8 cellular contexts compared by ENCODE assay signal in genomic region chr1:101232182-101232581, GRCh38. TPM values are rescaled to one million over a fixed set of nuclear protein-coding genes. Genes with fewer than 3 reads are reported as not detected.
DNase-seq lines count a peak whose midpoint lies in the region; ATAC-seq, FAIRE-seq and TF ChIP-seq lines count a peak whose summit lies in the region.
"Not testable (repeated sequence)": the region's sequence is repeated elsewhere in the genome, so short reads cannot be mapped to it uniquely, and the experiment has no call there.
"Had no signal": no experiment of that assay in that cellular context is flagged by ENCODE, and none has a peak within 500 bp of the region (broad histone marks: within the 10 kb centered on the region; RNA-seq: fewer than 3 reads in every experiment).

No MANE protein-coding gene starts in this region.

- not testable (repeated sequence) for H3K9me3 ChIP-seq in CD4-positive, alpha-beta memory T cell (ENCODE audit: control insufficient read depth in 1 of 2, low read length in 2 of 2); K562 (replicated peaks; ENCODE audit: control insufficient read depth, insufficient read depth, low read depth, low read length)

- H3K4me3 ChIP-seq in CD4-positive, alpha-beta memory T cell (ENCODE audit: low read length in 2 of 2); K562: not testable (repeated sequence)

- BruUV-seq in K562 (replicated peaks; lab: Mats Ljungman, UMichigan), result not testable (repeated sequence)

- not testable (repeated sequence) for H3K4me2 ChIP-seq in K562 (ENCODE audit: insufficient read depth, low read length)

- POLR2A ChIA-PET in CD4-positive, alpha-beta memory T cell (lab: Charles Lee; ENCODE audit: partially characterized antibody), result interaction anchor here (9.6 to 25.2 kb wide), 2 partner anchors 54 to 307 kb away, joined by 335 to 955 read pairs; no protein-coding TSS in a partner anchor
- POLR2A ChIA-PET in T-cell (lab: Charles Lee), result interaction anchor here in 1 of 2 donors (0.6 kb wide), 1 partner anchor 128 kb away, joined by 3 read pairs; no protein-coding TSS in a partner anchor
- POLR2A ChIA-PET in activated CD4-positive, alpha-beta memory T cell treated with anti-CD3 and anti-CD28 coated beads for 36 hours (lab: Charles Lee), result interaction anchor here (1.3 kb wide), 1 partner anchor 33 kb away, joined by 3 read pairs; no protein-coding TSS in a partner anchor
- POLR2A ChIA-PET in K562 (lab: Yijun Ruan, JAX); naive thymus-derived CD8-positive, alpha-beta T cell (lab: Charles Lee): not testable (repeated sequence)

- FAIRE-seq in K562 (lab: Jason Lieb, UNC), result not testable (repeated sequence)

- in situ Hi-C loops in K562 (cut with MboI), result not testable (repeated sequence)

- not testable (repeated sequence) for H2AFZ ChIP-seq in K562 (ENCODE audit: low read depth, low read length)

- H3K4me1 Mint-ChIP-seq in CD4-positive, alpha-beta memory T cell, result peaks cover 38 to 84% (median 54%) of the 10 kb centered on the region in 4 donors
- H3K4me1 Mint-ChIP-seq in T-cell, result peaks cover 29 to 71% (median 53%) of the 10 kb centered on the region in 3 donors
- H3K4me1 Mint-ChIP-seq in activated CD4-positive, alpha-beta memory T cell treated with anti-CD3 and anti-CD28 coated beads for 36 hours (ENCODE audit: low read depth), result peaks cover 67% of the 10 kb centered on the region
- peaks cover 43% of the 10 kb centered on the region for H3K4me1 Mint-ChIP-seq in activated T-helper 17 cell treated with anti-CD3 and anti-CD28 coated beads, Interleukin-2, amount 50 U/mL, for 72 hours
- H3K4me1 Mint-ChIP-seq in naive thymus-derived CD8-positive, alpha-beta T cell, result peaks cover 26 to 48% (median 39%) of the 10 kb centered on the region in 4 donors
- peaks cover 51% of the 10 kb centered on the region for H3K4me1 Mint-ChIP-seq in stimulated activated naive CD8-positive, alpha-beta T cell treated with anti-CD3 and anti-CD28 coated beads, Interleukin-15, Interleukin-2, amounts not matched to agents 100 ng/mL and 50 ng/mL, for 24 hours (ENCODE audit: low read depth)

- not testable (repeated sequence) for H4K20me1 ChIP-seq in K562 (replicated peaks; ENCODE audit: control insufficient read depth, insufficient read depth, low read length)

- TF ChIP-seq POLR2A in K562 (conservative IDR thresholded peaks at IDR 0.05), result not testable (repeated sequence)

- peak overlapping the region; percentile 3 to 91 (median 48) for H3K27ac Mint-ChIP-seq in CD4-positive, alpha-beta memory T cell
- H3K27ac Mint-ChIP-seq in T-cell, result peak overlapping the region; percentile 73 to 90
- peak overlapping the region; percentile 48 for H3K27ac Mint-ChIP-seq in activated CD4-positive, alpha-beta memory T cell treated with anti-CD3 and anti-CD28 coated beads for 36 hours
- not testable (repeated sequence) for H3K27ac Mint-ChIP-seq in activated T-helper 17 cell treated with anti-CD3 and anti-CD28 coated beads, Interleukin-2, amount 50 U/mL, for 72 hours
- H3K27ac Mint-ChIP-seq in naive thymus-derived CD8-positive, alpha-beta T cell, result peak overlapping the region in 7 of 10 donors; percentile 5 to 96 (median 49)
- H3K27ac Mint-ChIP-seq in stimulated activated naive CD8-positive, alpha-beta T cell treated with anti-CD3 and anti-CD28 coated beads, Interleukin-15, Interleukin-2, amounts not matched to agents 100 ng/mL and 50 ng/mL, for 24 hours, result peak overlapping the region; percentile 51

- peaks cover 24 to 26% of the 10 kb centered on the region in 2 donors for H3K36me3 Mint-ChIP-seq in CD4-positive, alpha-beta memory T cell
- peaks cover 15% of the 10 kb centered on the region for H3K36me3 Mint-ChIP-seq in T-cell
- peaks cover 50% of the 10 kb centered on the region for H3K36me3 Mint-ChIP-seq in activated CD4-positive, alpha-beta memory T cell treated with anti-CD3 and anti-CD28 coated beads for 36 hours
- peaks cover 25% of the 10 kb centered on the region for H3K36me3 Mint-ChIP-seq in activated T-helper 17 cell treated with anti-CD3 and anti-CD28 coated beads, Interleukin-2, amount 50 U/mL, for 72 hours (ENCODE audit: low read depth)
- not testable (repeated sequence) for H3K36me3 Mint-ChIP-seq in naive thymus-derived CD8-positive, alpha-beta T cell
- H3K36me3 Mint-ChIP-seq in stimulated activated naive CD8-positive, alpha-beta T cell treated with anti-CD3 and anti-CD28 coated beads, Interleukin-15, Interleukin-2, amounts not matched to agents 100 ng/mL and 50 ng/mL, for 24 hours (ENCODE audit: low read depth), result peaks cover 16% of the 10 kb centered on the region

- not testable (repeated sequence) for ATAC-seq in T-cell (replicated peaks in 1 of 4); activated T-helper 17 cell treated with anti-CD3 and anti-CD28 coated beads, Interleukin-2, amount 50 U/mL, for 72 hours (replicated peaks); K562; naive thymus-derived CD8-positive, alpha-beta T cell

- not testable (repeated sequence) for H3K9me1 ChIP-seq in K562 (ENCODE audit: control insufficient read depth, insufficient read depth, low read length)

- H3K79me2 ChIP-seq in K562 (ENCODE audit: control insufficient read depth, insufficient read depth, low read length), result not testable (repeated sequence)

- H3K27ac ChIP-seq in CD4-positive, alpha-beta memory T cell (ENCODE audit: low read depth, low read length); K562 (ENCODE audit: extremely low read depth, low read depth, low read length): not testable (repeated sequence)

- not testable (repeated sequence) for H3K27me3 Mint-ChIP-seq in CD4-positive, alpha-beta memory T cell; T-cell; activated CD4-positive, alpha-beta memory T cell treated with anti-CD3 and anti-CD28 coated beads for 36 hours; activated T-helper 17 cell treated with anti-CD3 and anti-CD28 coated beads, Interleukin-2, amount 50 U/mL, for 72 hours; naive thymus-derived CD8-positive, alpha-beta T cell; stimulated activated naive CD8-positive, alpha-beta T cell treated with anti-CD3 and anti-CD28 coated beads, Interleukin-15, Interleukin-2, amounts not matched to agents 100 ng/mL and 50 ng/mL, for 24 hours

- not testable (repeated sequence) for H3K9ac ChIP-seq in K562 (ENCODE audit: insufficient read depth in 1 of 2, low read depth in 2 of 2, low read length in 2 of 2)

- not testable (repeated sequence) for H3K27me3 ChIP-seq in CD4-positive, alpha-beta memory T cell (ENCODE audit: insufficient read depth, low read length)
- H3K27me3 ChIP-seq in K562 (ENCODE audit: control insufficient read depth in 2 of 2, insufficient read depth in 2 of 2, low read length in 2 of 2), result peaks cover 0 to 14% of the 10 kb centered on the region in 2 experiments; a peak in 2 of 5 replicates

- not testable (repeated sequence) for DNase-seq in CD4-positive, alpha-beta memory T cell; T-cell; activated CD4-positive, alpha-beta memory T cell treated with anti-CD3 and anti-CD28 coated beads for 36 hours; K562 (ENCODE audit: extremely low read depth in 1 of 4, low spot score in 3 of 4); naive thymus-derived CD8-positive, alpha-beta T cell

- H3K9me3 Mint-ChIP-seq in CD4-positive, alpha-beta memory T cell, result peaks cover 0 to 12% (median 1%) of the 10 kb centered on the region in 8 donors
- not testable (repeated sequence) for H3K9me3 Mint-ChIP-seq in T-cell; activated CD4-positive, alpha-beta memory T cell treated with anti-CD3 and anti-CD28 coated beads for 36 hours; activated T-helper 17 cell treated with anti-CD3 and anti-CD28 coated beads, Interleukin-2, amount 50 U/mL, for 72 hours; naive thymus-derived CD8-positive, alpha-beta T cell; stimulated activated naive CD8-positive, alpha-beta T cell treated with anti-CD3 and anti-CD28 coated beads, Interleukin-15, Interleukin-2, amounts not matched to agents 100 ng/mL and 50 ng/mL, for 24 hours

- not testable (repeated sequence) for TF ChIP-seq CTCF in K562 (IDR thresholded peaks at IDR 0.05 in 2 of 3, conservative IDR thresholded peaks at IDR 0.05 in 1 of 3; ENCODE audit: insufficient read depth in 2 of 3, low read depth in 1 of 3, low read length in 3 of 3)

- TF ChIP-seq RAD21 in K562 (CRISPR knock-in tag; conservative IDR thresholded peaks at IDR 0.05 in 1 of 2, IDR thresholded peaks at IDR 0.05 in 1 of 2), result not testable (repeated sequence)

- intact Hi-C loops in CD4-positive, alpha-beta memory T cell (cut with micrococcal nuclease); activated CD4-positive, alpha-beta memory T cell treated with anti-CD3 and anti-CD28 coated beads for 36 hours (cut with micrococcal nuclease); K562 (cut with micrococcal nuclease): not testable (repeated sequence)

- not testable (repeated sequence) for TF ChIP-seq EP300 in K562 (IDR thresholded peaks at IDR 0.05; ENCODE audit: low read length)

- CTCF ChIA-PET in CD4-positive, alpha-beta memory T cell (lab: Charles Lee; ENCODE audit: partially characterized antibody), result interaction anchor here (10.2 to 17.2 kb wide), 2 partner anchors 57 to 308 kb away, joined by 129 to 442 read pairs; no protein-coding TSS in a partner anchor
- CTCF ChIA-PET in T-cell (lab: Charles Lee), result interaction anchor here (0.7 kb wide), 2 partner anchors 250 to 364 kb away, joined by 3 to 7 read pairs; no protein-coding TSS in a partner anchor
- CTCF ChIA-PET in activated CD4-positive, alpha-beta memory T cell treated with anti-CD3 and anti-CD28 coated beads for 36 hours (lab: Charles Lee), result interaction anchor here (1.0 to 13.0 kb wide), 2 partner anchors 33 to 56 kb away, joined by 3 to 242 read pairs; no protein-coding TSS in a partner anchor
- CTCF ChIA-PET in K562 (lab: Yijun Ruan, JAX; ENCODE audit: low intra/inter-chr PET ratio), result not testable (repeated sequence)

- not testable (repeated sequence) for H3K36me3 ChIP-seq in CD4-positive, alpha-beta memory T cell (ENCODE audit: insufficient read depth, low read length); K562 (ENCODE audit: control insufficient read depth, insufficient read depth, low read length)

- peak overlapping the region in 3 of 8 donors; percentile 18 to 55 (median 19) for H3K4me3 Mint-ChIP-seq in CD4-positive, alpha-beta memory T cell
- not testable (repeated sequence) for H3K4me3 Mint-ChIP-seq in T-cell; activated CD4-positive, alpha-beta memory T cell treated with anti-CD3 and anti-CD28 coated beads for 36 hours; naive thymus-derived CD8-positive, alpha-beta T cell; stimulated activated naive CD8-positive, alpha-beta T cell treated with anti-CD3 and anti-CD28 coated beads, Interleukin-15, Interleukin-2, amounts not matched to agents 100 ng/mL and 50 ng/mL, for 24 hours
- H3K4me3 Mint-ChIP-seq in activated T-helper 17 cell treated with anti-CD3 and anti-CD28 coated beads, Interleukin-2, amount 50 U/mL, for 72 hours, result peak overlapping the region; percentile 94

- H3K4me1 ChIP-seq in CD4-positive, alpha-beta memory T cell (ENCODE audit: insufficient read depth, low read length), result peaks cover 40% of the 10 kb centered on the region
- H3K4me1 ChIP-seq in K562 (replicated peaks in 1 of 2; ENCODE audit: control insufficient read depth in 2 of 2, insufficient read depth in 2 of 2, low read length in 2 of 2), result peaks cover 4 to 15% of the 10 kb centered on the region in 2 experiments; a peak in 4 of 5 replicates

RNA-seq across cellular contexts. Expression of gene S1PR1, which starts 4.6 kb away (rescaled TPM):
- 100 to 1,000 TPM; 363 to 366 TPM for total RNA-seq in CD4-positive, alpha-beta memory T cell
- polyA plus RNA-seq in CD4-positive, alpha-beta memory T cell, result 100 to 1,000 TPM; 277 to 320 TPM
- total RNA-seq in T-cell (100 to 1,000 TPM; 178 to 368 (median 354) TPM), K562 (2014; rRNA removed) (0.36 and 0.41 TPM in 2 replicates), K562 (2014; rRNA removed; fragmentation: Illumina TruSeq; extraction: Trizol) (0.29 and 0.32 TPM in 2 replicates), K562 (2015; rRNA removed; fragmentation: Illumina TruSeq; extraction: Trizol) (1.2 TPM in 2 replicates), K562 (2021) (0.73 and 1.1 TPM in 2 replicates)
- total RNA-seq in activated CD4-positive, alpha-beta memory T cell treated with anti-CD3 and anti-CD28 coated beads for 36 hours, result 100 to 1,000 TPM; 134 to 140 TPM
- 100 to 1,000 TPM; 147 to 170 TPM for total RNA-seq in activated T-helper 17 cell treated with anti-CD3 and anti-CD28 coated beads, Interleukin-2, amount 50 U/mL, for 72 hours
- total RNA-seq in K562 (2011; cell fraction: chromatin; rRNA removed; ENCODE audit: low replicate concordance), result 0.93 and 1.5 TPM in 2 replicates
- total RNA-seq in K562 (2011; cell fraction: nucleolus; rRNA removed), result 0.92 and 1.3 TPM in 2 replicates
- total RNA-seq in K562 (2011; cell fraction: nucleoplasm; rRNA removed), result 0.61 and 0.73 TPM in 2 replicates
- polyA plus RNA-seq in K562 (2011; rRNA removed) (0.85 and 1.0 TPM in 2 replicates), K562 (2014; fragmentation: Illumina TruSeq; extraction: Trizol) (0.43 and 0.54 TPM in 2 replicates), K562 (2014; fragmentation: Nextera tagmentation; extraction: Ambion mirVana) (under 1 TPM; 0.22 to 0.51 TPM), K562 (2014; rRNA removed) (0.32 and 0.34 TPM in 2 replicates)
- 1.4 and 1.7 TPM in 2 replicates for polyA plus RNA-seq in K562 (2011; cell fraction: cytosol; rRNA removed)
- 2.9 and 4.5 TPM in 2 replicates for polyA plus RNA-seq in K562 (2011; cell fraction: nucleus; rRNA removed)
- polyA plus RNA-seq in K562 (2012), result 1.6 and 1.9 TPM in 2 replicates
- 1.7 TPM in 2 replicates for polyA minus RNA-seq in K562 (2011; rRNA and poly(A)+ RNA removed)
- 0.95 TPM in 1 of 2 replicates, not detected in the other for polyA minus RNA-seq in K562 (2011; cell fraction: cytosol; rRNA and poly(A)+ RNA removed)
- 2.7 and 3.4 TPM in 2 replicates for polyA minus RNA-seq in K562 (2011; cell fraction: nucleus; rRNA and poly(A)+ RNA removed)
- total RNA-seq in naive thymus-derived CD8-positive, alpha-beta T cell, result 100 to 1,000 TPM; 286 to 292 TPM
- 100 to 1,000 TPM; 143 to 174 (median 155) TPM for polyA plus RNA-seq in naive thymus-derived CD8-positive, alpha-beta T cell
- total RNA-seq: Caco-2 had no signal

Comparison
In these comparisons a context has a peak if more than half of its experiments do, and no peak if none do; other contexts are left out.
1. RNA of gene S1PR1, which starts 4.6 kb away (total RNA-seq): 363 to 366 TPM in CD4-positive, alpha-beta memory T cell, 178 to 368 TPM in T-cell, 286 to 292 TPM in naive thymus-derived CD8-positive, alpha-beta T cell, 147 to 170 TPM in activated T-helper 17 cell treated with anti-CD3 and anti-CD28 coated beads, Interleukin-2, amount 50 U/mL, for 72 hours and 134 to 140 TPM in activated CD4-positive, alpha-beta memory T cell treated with anti-CD3 and anti-CD28 coated beads for 36 hours; 0.29 to 1.5 TPM in K562; every median in the first group is over 10 times any median in the second.